ENCODE assay signal across 16 cellular contexts in the genomic region with DNA sequence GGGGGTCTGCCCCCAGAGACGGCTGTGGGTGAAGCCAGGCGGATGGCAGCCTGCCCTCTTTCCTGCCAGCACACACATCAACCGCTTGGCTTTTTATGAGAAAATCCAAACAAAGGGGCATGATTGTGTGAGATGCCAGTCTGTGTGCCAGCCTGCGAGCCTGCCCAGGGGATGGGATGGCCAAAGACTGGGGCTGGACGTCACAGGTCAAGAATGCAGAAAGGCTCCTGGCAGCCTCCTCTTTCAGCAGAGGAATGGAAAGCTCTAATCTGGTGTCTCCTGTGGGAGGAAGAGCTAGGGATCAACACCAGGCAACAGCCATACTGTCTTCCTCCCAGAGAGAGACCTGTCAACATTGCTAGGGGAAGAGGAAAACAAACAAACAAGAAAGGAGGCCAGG. TPM values are rescaled to one million over a fixed set of nuclear protein-coding genes. Genes with fewer than 3 reads are reported as not detected.
DNase-seq lines count a peak whose midpoint lies in the region; ATAC-seq and TF ChIP-seq lines count a peak whose summit lies in the region.
"Had no signal": no experiment of that assay in that cellular context is flagged by ENCODE, and none has a peak within 500 bp of the region (broad histone marks: within the 10 kb centered on the region; RNA-seq: fewer than 3 reads in every experiment).

No MANE protein-coding gene starts in this region.

- CTCF ChIA-PET in IMR-90 (lab: Yijun Ruan, JAX) (interaction anchor here (0.8 to 1.4 kb wide), 2 partner anchors 38 to 54 kb away, joined by 3 to 4 read pairs; a partner anchor contains a TSS), Calu3 (lab: Charles Lee) (no interaction called here)

- TF ChIP-seq CTCF in IMR-90 (conservative IDR thresholded peaks at IDR 0.05; ENCODE audit: low read depth, low read length) (no peak), coronary artery (IDR thresholded peaks at IDR 0.05) (no peak), Calu3 (IDR thresholded peaks at IDR 0.05; ENCODE audit: unreplicated experiment) (no peak)

- H3K27me3 ChIP-seq in IMR-90 (ENCODE audit: control insufficient read depth, insufficient read depth, low read length) = 0 out of 2 replicates have a peak, but pooled peaks cover 2% of the 10 kb centered on the region
- no peaks in the 10 kb centered on the region for H3K27me3 ChIP-seq in SJCRH30
- H3K27me3 ChIP-seq: vagina had no signal

- WGBS in IMR-90 (ENCODE audit: extremely low coverage in 2 of 2, insufficient read length in 1 of 2), 2 experiments = no CpG with 5 or more reads among the region's 5 CpGs

- H3K27ac Mint-ChIP-seq in Calu3 (ENCODE audit: unreplicated experiment) = no peak overlapping the region
- H3K27ac Mint-ChIP-seq: nephron had no signal

- H3K36me3 Mint-ChIP-seq in Calu3 (ENCODE audit: insufficient read depth, unreplicated experiment) = no peaks in the 10 kb centered on the region

- H3K4me1 ChIP-seq in IMR-90 (ENCODE audit: control insufficient read depth, insufficient read depth, low read length) (peaks cover 17% of the 10 kb centered on the region), SJCRH30 (peaks cover 3% of the 10 kb centered on the region)

- POLR2A ChIA-PET in IMR-90 (lab: Charles Lee; ENCODE audit: unreplicated experiment) = interaction anchor here (0.6 kb wide), 1 partner anchor 1865 kb away, joined by 3 read pairs; no protein-coding TSS in a partner anchor

- H3K27me3 Mint-ChIP-seq in Calu3 (ENCODE audit: unreplicated experiment) = peaks cover 11% of the 10 kb centered on the region

- H3K9me3 ChIP-seq in IMR-90 (ENCODE audit: control insufficient read depth, insufficient read depth, low read length) (no peaks in the 10 kb centered on the region), SJCRH30 (replicated peaks) (no peaks in the 10 kb centered on the region)
- H3K9me3 ChIP-seq: vagina had no signal

- H3K36me3 ChIP-seq in IMR-90 (ENCODE audit: control insufficient read depth, insufficient read depth, low read length) = no peaks in the 10 kb centered on the region
- no peaks in the 10 kb centered on the region for H3K36me3 ChIP-seq in SJCRH30
- H3K36me3 ChIP-seq: vagina had no signal

- no peaks in the 10 kb centered on the region for H3K79me1 ChIP-seq in IMR-90 (ENCODE audit: low read depth in 1 of 2, low read length in 2 of 2)

- H3K4me2 ChIP-seq in IMR-90 (ENCODE audit: low read depth, low read length) = no peak overlapping the region

- H3K9me1 ChIP-seq in IMR-90 (ENCODE audit: insufficient read depth, low read length) = peaks cover 6% of the 10 kb centered on the region

- no peak overlapping the region; the same call in 1 of the 2 replicates for H4K91ac ChIP-seq in IMR-90 (ENCODE audit: insufficient read depth, low read depth, low read length)

- no TSS peak for BruUV-seq in IMR-90 (replicated peaks; lab: Mats Ljungman, UMichigan)
- no TSS peak for BruUV-seq in Calu3 (replicated peaks; lab: Mats Ljungman, UMichigan)

- H3K4me3 Mint-ChIP-seq in Calu3 (ENCODE audit: low read depth, unreplicated experiment) = no peak overlapping the region
- H3K4me3 Mint-ChIP-seq: nephron had no signal

- no peak overlapping the region for H2BK15ac ChIP-seq in IMR-90 (ENCODE audit: low read depth, low read length)

- intact Hi-C loops in IMR-90 (cut with micrococcal nuclease) (no loop called here), Calu3 (cut with micrococcal nuclease; ENCODE audit: unreplicated experiment) (no loop called here)

- no peak for TF ChIP-seq POLR2A in IMR-90 (IDR thresholded peaks at IDR 0.05; ENCODE audit: low read depth, low read length)

- no peak overlapping the region for H3K9ac ChIP-seq in IMR-90 (ENCODE audit: low read depth, low read length)

- H4K5ac ChIP-seq in IMR-90 (ENCODE audit: low read depth, low read length) = no peak overlapping the region

- TF ChIP-seq RAD21 in IMR-90 (IDR thresholded peaks at IDR 0.05; ENCODE audit: low read length) = no peak

- in situ Hi-C loops in IMR-90 (cut with MboI; ENCODE audit: low sequenced_read_pairs) = no loop called here

- H2AK9ac ChIP-seq in IMR-90 (replicated peaks; ENCODE audit: low read depth, low read length, poor library complexity) = no peak overlapping the region

- DNase-seq in A172 (ENCODE audit: low spot score) = peak; percentile 78
- no peak for DNase-seq in IMR-90
- peak; percentile 78 for DNase-seq in coronary artery (ENCODE audit: low spot score)
- peak in 52 of 56 donors; percentile 15 to 87 (median 70) for DNase-seq in nucleus accumbens (lab: John Stamatoyannopoulos, UW)
- no peak for DNase-seq in Calu3
- no peak for DNase-seq in OCI-M2 (lab: John Stamatoyannopoulos, UW; ENCODE audit: unreplicated experiment)
- DNase-seq in SJCRH30 = no peak
- DNase-seq: activated CD4-positive, alpha-beta T cell treated with anti-CD3 and anti-CD28 coated beads, Interleukin-2, amount 50 U/mL, for 4 hours; activated naive CD4-positive, alpha-beta T cell; foreskin fibroblast; HCEC 1CT; islet precursor cell; T-helper 2 cell had no signal

- no peak overlapping the region for H3K4ac ChIP-seq in IMR-90 (ENCODE audit: low read depth, low read length)

- no peak overlapping the region for H4K8ac ChIP-seq in IMR-90 (ENCODE audit: low read depth in 2 of 2, low read length in 2 of 2)

- no peak overlapping the region for H2BK20ac ChIP-seq in IMR-90 (ENCODE audit: low read depth, low read length)

- peaks cover 15% of the 10 kb centered on the region for H3K4me1 Mint-ChIP-seq in Calu3 (ENCODE audit: low read depth, unreplicated experiment)

- H3K27ac ChIP-seq in IMR-90 (ENCODE audit: insufficient read depth, low read length) (no peak overlapping the region), coronary artery (peak overlapping the region; percentile 9 to 80), SJCRH30 (no peak overlapping the region)
- H3K27ac ChIP-seq: vagina had no signal

- dilution Hi-C loops in IMR-90 (cut with HindIII; ENCODE audit: low sequenced_read_pairs, unreplicated experiment) = no loop called here

- H2BK5ac ChIP-seq in IMR-90 (ENCODE audit: low read depth, low read length, poor library complexity, severe bottlenecking) = no peak overlapping the region

- H3K14ac ChIP-seq in IMR-90 (replicated peaks; ENCODE audit: low read depth, low read length) = no peak overlapping the region

- H3K9me3 Mint-ChIP-seq in Calu3 (ENCODE audit: low read depth, unreplicated experiment) = no peaks in the 10 kb centered on the region
- H3K9me3 Mint-ChIP-seq: nephron had no signal

- peak overlapping the region; percentile 56; the same call in 1 of the 2 replicates for H3K18ac ChIP-seq in IMR-90 (ENCODE audit: low read depth, low read length)

- H2BK120ac ChIP-seq in IMR-90 (ENCODE audit: low read depth, low read length) = 0 out of 2 replicates have a peak overlapping the region, but pooled peaks have one; percentile 1

- ATAC-seq in IMR-90 (ENCODE audit: low read depth) = no peak
- ATAC-seq in HG03460 (IDR thresholded peaks at IDR 0.05; ENCODE audit: unreplicated experiment) = no peak

- peak overlapping the region; percentile 46 for H2AFZ ChIP-seq in IMR-90 (replicated peaks; ENCODE audit: low read length, poor library complexity)

- H3K56ac ChIP-seq in IMR-90 (ENCODE audit: extremely low read depth, insufficient read depth, low read length) = no peak overlapping the region

- no peak overlapping the region for H2AK5ac ChIP-seq in IMR-90 (ENCODE audit: low read depth, low read length)

- H4K20me1 ChIP-seq in IMR-90 (ENCODE audit: insufficient read depth, low read length) = no peaks in the 10 kb centered on the region

- H3K23ac ChIP-seq in IMR-90 (ENCODE audit: low read depth, low read length) = 0 out of 2 replicates have a peak overlapping the region, but pooled peaks have one; percentile 2

- H3K4me3 ChIP-seq in IMR-90 (ENCODE audit: insufficient read depth, low read depth, low read length) = no peak overlapping the region
- no peak overlapping the region for H3K4me3 ChIP-seq in coronary artery
- H3K4me3 ChIP-seq in SJCRH30 = no peak overlapping the region
- H3K4me3 ChIP-seq: vagina had no signal

TF ChIP-seq in IMR-90, 13 proteins besides CTCF, POLR2A, EP300 and RAD21 (continues in another document):
- TF ChIP-seq MAFK (IDR thresholded peaks at IDR 0.05; ENCODE audit: low read depth, low read length) (no peak), RCOR1 (IDR thresholded peaks at IDR 0.05; ENCODE audit: insufficient replicate concordance, low read length) (no peak), MXI1 (IDR thresholded peaks at IDR 0.05; ENCODE audit: borderline replicate concordance, low read depth, low read length) (no peak), CHD1 (IDR thresholded peaks at IDR 0.05; ENCODE audit: low read depth, low read length) (no peak), BHLHE40 (IDR thresholded peaks at IDR 0.05; ENCODE audit: low read depth, low read length) (no peak)
- TF ChIP-seq, protein P1, sequence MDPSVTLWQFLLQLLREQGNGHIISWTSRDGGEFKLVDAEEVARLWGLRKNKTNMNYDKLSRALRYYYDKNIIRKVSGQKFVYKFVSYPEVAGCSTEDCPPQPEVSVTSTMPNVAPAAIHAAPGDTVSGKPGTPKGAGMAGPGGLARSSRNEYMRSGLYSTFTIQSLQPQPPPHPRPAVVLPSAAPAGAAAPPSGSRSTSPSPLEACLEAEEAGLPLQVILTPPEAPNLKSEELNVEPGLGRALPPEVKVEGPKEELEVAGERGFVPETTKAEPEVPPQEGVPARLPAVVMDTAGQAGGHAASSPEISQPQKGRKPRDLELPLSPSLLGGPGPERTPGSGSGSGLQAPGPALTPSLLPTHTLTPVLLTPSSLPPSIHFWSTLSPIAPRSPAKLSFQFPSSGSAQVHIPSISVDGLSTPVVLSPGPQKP (IDR thresholded peaks at IDR 0.05; ENCODE audit: borderline replicate concordance, low read depth, low read length) = no peak

RNA-seq across cellular contexts. Expression of a gene that starts 15.8 kb away (rescaled TPM):
- total RNA-seq in A172 (2014; rRNA removed; shearing (Covaris generic)) = 13.0 and 17.1 TPM in 2 replicates
- total RNA-seq in IMR-90 (2012; rRNA removed) (13.3 and 13.6 TPM in 2 replicates), Calu3 (2022) (2.5 and 3.0 TPM in 2 replicates)
- 19.0 and 21.1 TPM in 2 replicates for polyA plus RNA-seq in IMR-90 (2012; rRNA removed)
- 11.8 and 40.1 TPM in 2 replicates for polyA plus RNA-seq in IMR-90 (2012; cell fraction: cytosol; rRNA removed)
- polyA plus RNA-seq in IMR-90 (2012; cell fraction: nucleus; rRNA removed; ENCODE audit: low replicate concordance) = 16.8 and 23.0 TPM in 2 replicates
- total RNA-seq in SJCRH30 (2014; rRNA removed; shearing (Covaris generic)) = 54.1 and 57.9 TPM in 2 replicates

RNA-seq across cellular contexts. Expression of a gene that starts 47.1 kb away (rescaled TPM):
- 23.4 and 38.4 TPM in 2 replicates for total RNA-seq in A172 (2014; rRNA removed; shearing (Covaris generic))
- total RNA-seq in IMR-90 (2012; rRNA removed) (5.6 and 6.7 TPM in 2 replicates), Calu3 (2022) (17.6 and 17.8 TPM in 2 replicates)
- 13.4 and 17.7 TPM in 2 replicates for polyA plus RNA-seq in IMR-90 (2012; rRNA removed)
- polyA plus RNA-seq in IMR-90 (2012; cell fraction: cytosol; rRNA removed) = 34.8 and 53.3 TPM in 2 replicates
- polyA plus RNA-seq in IMR-90 (2012; cell fraction: nucleus; rRNA removed; ENCODE audit: low replicate concordance) = 16.6 and 24.3 TPM in 2 replicates
- 10.1 and 11.0 TPM in 2 replicates for total RNA-seq in SJCRH30 (2014; rRNA removed; shearing (Covaris generic))

RNA-seq across cellular contexts. Expression of a gene that starts 54.3 kb away (rescaled TPM):
- 291 and 339 TPM in 2 replicates for total RNA-seq in A172 (2014; rRNA removed; shearing (Covaris generic))
- total RNA-seq in IMR-90 (2012; rRNA removed) = 164 and 182 TPM in 2 replicates
- 264 and 300 TPM in 2 replicates for polyA plus RNA-seq in IMR-90 (2012; rRNA removed)
- 161 and 414 TPM in 2 replicates for polyA plus RNA-seq in IMR-90 (2012; cell fraction: cytosol; rRNA removed)
- 339 and 399 TPM in 2 replicates for polyA plus RNA-seq in IMR-90 (2012; cell fraction: nucleus; rRNA removed; ENCODE audit: low replicate concordance)
- total RNA-seq in Calu3 (2022) = 16.0 and 17.6 TPM in 2 replicates
- total RNA-seq in SJCRH30 (2014; rRNA removed; shearing (Covaris generic)) = 10.6 and 16.7 TPM in 2 replicates

Comparison
In these comparisons a context has a peak if more than half of its experiments do, and no peak if none do; other contexts are left out.
1. DNase-seq: peak in A172 (single experiment), coronary artery (single experiment) and nucleus accumbens (52 of 56); none in IMR-90 (single experiment), Calu3 (single experiment), OCI-M2 (single experiment) and SJCRH30 (0 of 2).
2. H3K27ac ChIP-seq: peak in coronary artery (2 of 2); none in IMR-90 (single experiment) and SJCRH30 (single experiment).